In genomic region chr12:122123051-122123760, GRCh38 we compare ENCODE assay signal across 9 cellular contexts. TPM values are rescaled to one million over a fixed set of nuclear protein-coding genes. Genes with fewer than 3 reads are reported as not detected.
DNase-seq lines count a peak whose midpoint lies in the region; ATAC-seq and TF ChIP-seq lines count a peak whose summit lies in the region.
"Had no signal": no experiment of that assay in that cellular context is flagged by ENCODE, and none has a peak within 500 bp of the region (broad histone marks: within the 10 kb centered on the region; RNA-seq: fewer than 3 reads in every experiment).

No MANE protein-coding gene starts in this region.

- peaks cover 67% of the 10 kb centered on the region for H3K4me1 ChIP-seq in psoas muscle
- H3K4me1 ChIP-seq in vagina = peaks cover 39% of the 10 kb centered on the region

- peaks cover 44% of the 10 kb centered on the region for H3K4me1 Mint-ChIP-seq in activated naive CD8-positive, alpha-beta T cell (ENCODE audit: low read depth)

- intact Hi-C loops in cardiac septum (cut with DNase I) (loop anchor here (1.0 kb wide), 2 partner anchors 42 to 69 kb away; no protein-coding TSS in a partner anchor), psoas muscle (cut with DNase I) (loop anchor here (1.0 to 5.0 kb wide), 3 partner anchors 41 to 69 kb away; no protein-coding TSS in a partner anchor), vagina (cut with DNase I) (loop anchor here (2.0 kb wide), 1 partner anchor 68 kb away; no protein-coding TSS in a partner anchor)

- H2AFZ ChIP-seq in SU-DHL-6 (ENCODE audit: low read depth, low read length, severe bottlenecking) = no peak overlapping the region

- peak overlapping the region; percentile 70 for H3K27ac Mint-ChIP-seq in activated naive CD8-positive, alpha-beta T cell

- peak overlapping the region; percentile 25 for H3K4me2 ChIP-seq in SU-DHL-6 (ENCODE audit: low read depth, low read length, poor library complexity, severe bottlenecking)

- H3K4me3 Mint-ChIP-seq in activated naive CD8-positive, alpha-beta T cell = peak overlapping the region; percentile 68

- H3K79me2 ChIP-seq in SU-DHL-6 (ENCODE audit: insufficient read depth, low read length) = peaks cover 37% of the 10 kb centered on the region; the same call in 1 of the 2 replicates

- peak; percentile 39 for DNase-seq in DMS79 (lab: John Stamatoyannopoulos, UW)
- no peak for DNase-seq in LNCaP clone FGC (ENCODE audit: low read depth)
- DNase-seq in cardiac septum (ENCODE audit: low spot score) = peak; percentile 76
- DNase-seq in psoas muscle = peak; percentile 63 to 74
- DNase-seq in vagina (ENCODE audit: extremely low spot score in 2 of 2) = no peak

- H3K4me3 ChIP-seq in LNCaP clone FGC (ENCODE audit: low read depth, low read length) = no peak overlapping the region
- H3K4me3 ChIP-seq in SU-DHL-6 (ENCODE audit: insufficient read depth, low read length, poor library complexity, severe bottlenecking) = no peak overlapping the region
- H3K4me3 ChIP-seq in psoas muscle = no peak overlapping the region
- H3K4me3 ChIP-seq in vagina = peak overlapping the region in 1 of 2 donors; percentile 35

- H3K9me3 ChIP-seq in SU-DHL-6 (ENCODE audit: insufficient read depth, low read length) = no peaks in the 10 kb centered on the region
- H3K9me3 ChIP-seq in psoas muscle = no peaks in the 10 kb centered on the region
- no peaks in the 10 kb centered on the region for H3K9me3 ChIP-seq in vagina

- 14 to 18% (median 14%) methylated on average over 22 of the region's 22 CpGs for WGBS in psoas muscle, 3 donors

- no peaks in the 10 kb centered on the region for H3K36me3 Mint-ChIP-seq in activated naive CD8-positive, alpha-beta T cell

- TF ChIP-seq CTCF in LNCaP clone FGC (IDR thresholded peaks at IDR 0.05; ENCODE audit: control insufficient read depth, extremely low read depth, insufficient read depth) = peak; percentile 69
- peak; percentile 85 for TF ChIP-seq CTCF in SU-DHL-6 (IDR thresholded peaks at IDR 0.05; ENCODE audit: insufficient read depth, low read length, poor library complexity, severe bottlenecking)
- TF ChIP-seq CTCF in psoas muscle (IDR thresholded peaks at IDR 0.05) = peak; percentile 76
- TF ChIP-seq CTCF in vagina (IDR thresholded peaks at IDR 0.05) = peak; percentile 58 to 88 (median 72)

- H4K20me1 ChIP-seq in SU-DHL-6 (ENCODE audit: low read depth, low read length) = no peaks in the 10 kb centered on the region

- H3K27ac ChIP-seq in SU-DHL-6 (ENCODE audit: low read depth, low read length) (peak overlapping the region; percentile 30; the same call in 1 of the 2 replicates), psoas muscle (peak overlapping the region; percentile 83), vagina (peak overlapping the region; percentile 59)

- no peaks in the 10 kb centered on the region for H3K9me2 ChIP-seq in SU-DHL-6 (replicated peaks; ENCODE audit: insufficient read depth, low read length)

- H3K36me3 ChIP-seq in SU-DHL-6 (ENCODE audit: low read length) (no peaks in the 10 kb centered on the region), psoas muscle (ENCODE audit: insufficient read depth in 1 of 2, low read depth in 1 of 2) (peaks cover 0 to 12% of the 10 kb centered on the region in 2 donors), vagina (peaks cover 0 to 9% of the 10 kb centered on the region in 2 donors)

- ATAC-seq in psoas muscle (peak; percentile 28 to 60 (median 46)), HG02840 (IDR thresholded peaks at IDR 0.05; ENCODE audit: low FRiP score, unreplicated experiment) (no peak)

- H3K9me3 Mint-ChIP-seq in activated naive CD8-positive, alpha-beta T cell (ENCODE audit: low read depth) = no peaks in the 10 kb centered on the region

- H3K9ac ChIP-seq in SU-DHL-6 (ENCODE audit: low read length) = no peak overlapping the region

- H3K27me3 ChIP-seq in SU-DHL-6 (ENCODE audit: low read length) = no peaks in the 10 kb centered on the region
- no peaks in the 10 kb centered on the region for H3K27me3 ChIP-seq in psoas muscle (ENCODE audit: insufficient read depth in 3 of 3, low read length in 2 of 3)
- no peaks in the 10 kb centered on the region for H3K27me3 ChIP-seq in vagina

- no peaks in the 10 kb centered on the region for H3K27me3 Mint-ChIP-seq in activated naive CD8-positive, alpha-beta T cell

- no peak for TF ChIP-seq POLR2A in vagina (IDR thresholded peaks at IDR 0.05)

- H3F3A ChIP-seq in SU-DHL-6 (ENCODE audit: insufficient read depth) = no peaks in the 10 kb centered on the region

RNA-seq across cellular contexts. Expression of gene MLXIP, which starts 44.6 kb away (rescaled TPM):
- total RNA-seq in cardiac septum = 24.7 TPM
- total RNA-seq in psoas muscle = 100 to 1,000 TPM; 114 to 184 (median 137) TPM
- polyA plus RNA-seq in psoas muscle = 100 to 1,000 TPM in 1 of 3 donors, 10 to 100 TPM in 2; 50.9 to 114 (median 55.0) TPM
- 16.9 TPM for total RNA-seq in vagina

RNA-seq across cellular contexts. Expression of gene IL31, which starts 50.8 kb away (rescaled TPM):
- not detected for total RNA-seq in cardiac septum
- total RNA-seq in psoas muscle = not detected
- not detected for polyA plus RNA-seq in psoas muscle
- not detected for total RNA-seq in vagina
- polyA plus RNA-seq: esophagus had no signal

RNA-seq across cellular contexts. Expression of gene LRRC43, which starts 59.7 kb away (rescaled TPM):
- total RNA-seq in cardiac septum (0.43 TPM), psoas muscle (under 1 TPM in 3 of 4 donors, not detected in 1; 0.13 to 0.36 (median 0.32) TPM), vagina (not detected)
- under 1 TPM in 2 of 3 donors, not detected in 1; 0.05 to 0.06 TPM for polyA plus RNA-seq in psoas muscle

Comparison
In these comparisons a context has a peak if more than half of its experiments do, and no peak if none do; other contexts are left out.
1. DNase-seq: peak in DMS79 (single experiment), cardiac septum (single experiment) and psoas muscle (2 of 2); none in LNCaP clone FGC (single experiment) and vagina (0 of 2).
2. H3K27ac ChIP-seq: peak in every context shown above with its lines; median percentile 83 in psoas muscle; 59 in vagina; 30 in SU-DHL-6.
3. Peak in every context shown above with its lines, with median percentiles within 50 percentile points of each other: CTCF ChIP-seq.